1 cellular context compared by ENCODE assay signal in the genomic region with DNA sequence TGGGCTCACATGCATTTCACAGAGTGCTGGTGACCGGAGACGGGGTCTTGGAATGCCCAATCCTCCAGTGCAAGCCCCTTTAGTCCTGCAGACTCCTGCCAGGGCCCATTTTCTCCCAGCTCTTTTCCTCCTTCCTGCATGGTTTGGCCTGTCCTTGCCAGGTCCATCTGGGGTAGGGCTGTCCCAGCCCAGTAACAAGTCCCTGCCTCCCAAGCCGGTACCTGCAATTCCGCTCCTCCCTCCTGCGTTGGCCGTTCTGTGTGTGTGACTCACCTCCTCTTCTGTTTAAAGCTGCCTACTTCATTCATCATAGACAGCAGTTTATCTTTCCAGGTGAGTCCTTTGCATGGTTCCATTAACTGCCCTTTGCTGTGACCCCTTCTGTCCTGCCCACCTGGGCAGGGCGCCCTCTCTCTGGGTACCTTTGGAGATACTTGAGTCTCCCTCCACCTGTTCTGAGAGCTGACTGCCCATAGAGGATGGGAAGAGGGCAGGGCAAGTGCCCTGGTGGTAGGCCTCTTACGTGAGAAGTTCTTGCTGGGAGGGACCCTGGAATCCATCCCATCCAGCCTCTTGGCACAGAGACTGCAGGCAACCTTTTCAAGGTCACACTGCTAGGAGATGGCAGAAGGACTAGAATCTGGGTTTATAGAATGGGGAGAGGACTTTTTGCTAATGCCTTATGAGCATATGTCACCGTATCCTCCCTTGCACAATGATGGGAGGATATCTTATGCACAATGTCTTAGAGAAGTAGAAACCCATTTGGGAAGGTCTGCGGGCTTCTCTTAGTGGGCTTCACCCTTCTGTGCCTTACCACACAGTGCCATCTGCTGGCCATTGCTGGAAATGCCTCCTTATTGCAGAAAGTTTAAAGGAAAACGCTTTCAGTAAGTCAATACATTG.
TF ChIP-seq lines count a peak whose summit lies in the region.

No MANE protein-coding gene starts in this region.

TF ChIP-seq in GM23338, 12 proteins besides CTCF, POLR2A, EP300 and RAD21 (continued from another document):
- no peak for TF ChIP-seq ZNF114 (CRISPR knock-in tag; IDR thresholded peaks at IDR 0.05)
- no peak for TF ChIP-seq EZH2 (IDR thresholded peaks at IDR 0.05; ENCODE audit: low read depth, unreplicated experiment)
- TF ChIP-seq, protein P1, sequence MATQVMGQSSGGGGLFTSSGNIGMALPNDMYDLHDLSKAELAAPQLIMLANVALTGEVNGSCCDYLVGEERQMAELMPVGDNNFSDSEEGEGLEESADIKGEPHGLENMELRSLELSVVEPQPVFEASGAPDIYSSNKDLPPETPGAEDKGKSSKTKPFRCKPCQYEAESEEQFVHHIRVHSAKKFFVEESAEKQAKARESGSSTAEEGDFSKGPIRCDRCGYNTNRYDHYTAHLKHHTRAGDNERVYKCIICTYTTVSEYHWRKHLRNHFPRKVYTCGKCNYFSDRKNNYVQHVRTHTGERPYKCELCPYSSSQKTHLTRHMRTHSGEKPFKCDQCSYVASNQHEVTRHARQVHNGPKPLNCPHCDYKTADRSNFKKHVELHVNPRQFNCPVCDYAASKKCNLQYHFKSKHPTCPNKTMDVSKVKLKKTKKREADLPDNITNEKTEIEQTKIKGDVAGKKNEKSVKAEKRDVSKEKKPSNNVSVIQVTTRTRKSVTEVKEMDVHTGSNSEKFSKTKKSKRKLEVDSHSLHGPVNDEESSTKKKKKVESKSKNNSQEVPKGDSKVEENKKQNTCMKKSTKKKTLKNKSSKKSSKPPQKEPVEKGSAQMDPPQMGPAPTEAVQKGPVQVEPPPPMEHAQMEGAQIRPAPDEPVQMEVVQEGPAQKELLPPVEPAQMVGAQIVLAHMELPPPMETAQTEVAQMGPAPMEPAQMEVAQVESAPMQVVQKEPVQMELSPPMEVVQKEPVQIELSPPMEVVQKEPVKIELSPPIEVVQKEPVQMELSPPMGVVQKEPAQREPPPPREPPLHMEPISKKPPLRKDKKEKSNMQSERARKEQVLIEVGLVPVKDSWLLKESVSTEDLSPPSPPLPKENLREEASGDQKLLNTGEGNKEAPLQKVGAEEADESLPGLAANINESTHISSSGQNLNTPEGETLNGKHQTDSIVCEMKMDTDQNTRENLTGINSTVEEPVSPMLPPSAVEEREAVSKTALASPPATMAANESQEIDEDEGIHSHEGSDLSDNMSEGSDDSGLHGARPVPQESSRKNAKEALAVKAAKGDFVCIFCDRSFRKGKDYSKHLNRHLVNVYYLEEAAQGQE (IDR thresholded peaks at IDR 0.05; ENCODE audit: unreplicated experiment), result no peak
- no peak for TF ChIP-seq CREB1 (CRISPR knock-in tag; IDR thresholded peaks at IDR 0.05; ENCODE audit: low read depth)
